Comparison of ENCODE assay signal across 11 cellular contexts in the genomic region with DNA sequence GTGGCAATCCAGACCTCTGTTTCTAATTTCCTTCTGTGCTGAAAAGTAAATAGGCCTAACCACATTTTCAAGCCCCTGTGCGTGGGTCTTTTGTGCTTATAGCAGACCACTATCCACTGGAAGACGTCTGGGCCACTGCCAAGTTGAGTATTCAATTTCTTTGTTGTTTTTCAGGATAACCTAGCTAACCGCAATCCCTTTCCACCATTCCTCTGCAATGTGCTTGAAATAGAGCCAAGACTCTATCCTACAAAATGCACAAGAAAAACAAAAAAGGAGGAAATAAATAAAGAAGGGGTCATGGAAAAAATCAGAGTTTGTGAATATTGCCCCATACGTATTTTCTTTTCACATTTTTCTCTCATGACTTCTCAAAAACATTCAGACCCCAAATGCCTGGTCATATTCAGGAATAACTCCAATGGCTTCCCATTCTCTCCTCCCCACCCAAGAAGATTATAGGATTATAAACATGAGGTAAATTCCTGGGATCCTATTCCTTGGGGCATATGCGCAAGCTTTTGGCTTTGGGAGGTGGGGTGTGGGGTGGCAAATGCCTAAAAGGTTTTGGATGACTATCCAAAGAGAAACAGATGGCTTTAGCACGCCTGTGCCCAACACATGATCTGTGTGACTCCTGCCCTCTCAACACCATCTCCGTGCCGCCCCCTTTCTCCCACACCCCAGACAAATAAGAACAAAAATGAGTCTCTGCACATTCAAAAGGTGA.
A peak's percentile ranks its signal among the peaks of the same experiment; 100 is the strongest.
DNase-seq lines count a peak whose midpoint lies in the region; ATAC-seq and TF ChIP-seq lines count a peak whose summit lies in the region.
"Had no signal": no experiment of that assay in that cellular context is flagged by ENCODE, and none has a peak within 500 bp of the region (broad histone marks: within the 10 kb centered on the region; RNA-seq: fewer than 3 reads in every experiment).

No MANE protein-coding gene starts in this region.

- POLR2A ChIA-PET in CD4-positive, alpha-beta T cell (lab: Charles Lee), result no interaction called here

- H3K27me3 Mint-ChIP-seq in CD4-positive, alpha-beta T cell, result peaks cover 11% of the 10 kb centered on the region

- CTCF ChIA-PET in CD4-positive, alpha-beta T cell (lab: Charles Lee), result no interaction called here

- H3K4me3 Mint-ChIP-seq in CD4-positive, alpha-beta T cell, result no peak overlapping the region
- H3K4me3 Mint-ChIP-seq: H9 had no signal

- no peak overlapping the region for H3K27ac ChIP-seq in CD4-positive, alpha-beta T cell (ENCODE audit: low read depth, low read length)
- H3K27ac ChIP-seq: transverse colon had no signal

- intact Hi-C loops in CD4-positive, alpha-beta T cell (cut with DNase I, micrococcal nuclease), result no loop called here

- H3K27ac Mint-ChIP-seq in CD4-positive, alpha-beta T cell, result no peak overlapping the region
- H3K27ac Mint-ChIP-seq: H9 had no signal

- DNase-seq in EL, result peak; percentile 97
- peak; percentile 33 for DNase-seq in NCI-H2107 (lab: John Stamatoyannopoulos, UW)
- peak; percentile 95 for DNase-seq in choroid plexus epithelial cell (ENCODE audit: low read depth)
- peak; percentile 93 for DNase-seq in non-pigmented ciliary epithelial cell (ENCODE audit: low read depth)
- no peak for DNase-seq in activated T-cell treated with anti-CD3 and anti-CD28 coated beads, Interleukin-2, amount 50 U/mL, for 48 hours
- DNase-seq in NCI-H774 (lab: John Stamatoyannopoulos, UW), result no peak
- no peak for DNase-seq in occipital lobe (lab: John Stamatoyannopoulos, UW)
- DNase-seq in CD4-positive, alpha-beta T cell, result no peak
- DNase-seq: H9, NCI-H1436, transverse colon had no signal

- H3K36me3 Mint-ChIP-seq in CD4-positive, alpha-beta T cell (ENCODE audit: low read depth), result no peaks in the 10 kb centered on the region

- ATAC-seq in CD4-positive, alpha-beta T cell (ENCODE audit: poor library complexity), result no peak

- TF ChIP-seq CTCF in choroid plexus epithelial cell (conservative IDR thresholded peaks at IDR 0.05; ENCODE audit: low read depth, low read length), result no peak
- no peak for TF ChIP-seq CTCF in CD4-positive, alpha-beta T cell (IDR thresholded peaks at IDR 0.05)

- H3K4me1 Mint-ChIP-seq in CD4-positive, alpha-beta T cell (ENCODE audit: low read depth), result no peaks in the 10 kb centered on the region

- H3K4me3 ChIP-seq in choroid plexus epithelial cell (ENCODE audit: low read depth, low read length), result no peak overlapping the region
- H3K4me3 ChIP-seq: transverse colon had no signal

- no peaks in the 10 kb centered on the region for H3K9me3 ChIP-seq in CD4-positive, alpha-beta T cell (ENCODE audit: control insufficient read depth, low read length)
- H3K9me3 ChIP-seq: transverse colon had no signal

- peaks cover 4% of the 10 kb centered on the region for H3K27me3 ChIP-seq in CD4-positive, alpha-beta T cell (ENCODE audit: control insufficient read depth, insufficient read depth, low read length)
- H3K27me3 ChIP-seq: transverse colon had no signal

- no peaks in the 10 kb centered on the region for H3K9me3 Mint-ChIP-seq in CD4-positive, alpha-beta T cell
- H3K9me3 Mint-ChIP-seq: H9 had no signal

Comparison
In these comparisons a context has a peak if more than half of its experiments do, and no peak if none do; other contexts are left out.
1. DNase-seq: peak in EL (single experiment), NCI-H2107 (single experiment), choroid plexus epithelial cell (single experiment) and non-pigmented ciliary epithelial cell (single experiment); none in activated T-cell treated with anti-CD3 and anti-CD28 coated beads, Interleukin-2, amount 50 U/mL, for 48 hours (0 of 2), NCI-H774 (single experiment), occipital lobe (single experiment) and CD4-positive, alpha-beta T cell (0 of 10).